Comparison of ENCODE assay signal across 9 cellular contexts in genomic region chr2:72915907-72916742, GRCh38. TPM values are rescaled to one million over a fixed set of nuclear protein-coding genes. Genes with fewer than 3 reads are reported as not detected.
DNase-seq lines count a peak whose midpoint lies in the region; ATAC-seq, FAIRE-seq and TF ChIP-seq lines count a peak whose summit lies in the region.
"Had no signal": no experiment of that assay in that cellular context is flagged by ENCODE, and none has a peak within 500 bp of the region (broad histone marks: within the 10 kb centered on the region; RNA-seq: fewer than 3 reads in every experiment).

No MANE protein-coding gene starts in this region.

- CTCF ChIA-PET in endothelial cell of umbilical vein (lab: Charles Lee), result interaction anchor here (1.2 to 2.1 kb wide), 3 partner anchors 22 to 29 kb away, joined by 4 to 8 read pairs (median 5); partner anchors contain the start of gene SPR
- CTCF ChIA-PET in naive thymus-derived CD4-positive, alpha-beta T cell (lab: Charles Lee), result interaction anchor here (0.5 kb wide), 1 partner anchor 52 kb away, joined by 3 read pairs; no protein-coding TSS in a partner anchor

- peaks cover 0 to 5% (median 0%) of the 10 kb centered on the region in 11 donors for H3K9me3 Mint-ChIP-seq in naive thymus-derived CD4-positive, alpha-beta T cell

- H3K4me1 Mint-ChIP-seq in naive thymus-derived CD4-positive, alpha-beta T cell, result peaks cover 8 to 32% (median 28%) of the 10 kb centered on the region in 7 donors

- H3K9ac ChIP-seq in ES-I3 (ENCODE audit: low read depth, low read length) (peak overlapping the region; percentile 79; the same call in 1 of the 2 replicates), endothelial cell of umbilical vein (replicated peaks; ENCODE audit: extremely low read depth, insufficient read depth, low read length) (no peak overlapping the region)

- no peaks in the 10 kb centered on the region for H3K79me2 ChIP-seq in endothelial cell of umbilical vein (ENCODE audit: control insufficient read depth, insufficient read depth, low read length)

- POLR2A ChIA-PET in endothelial cell of umbilical vein (lab: Charles Lee), result no interaction called here
- POLR2A ChIA-PET in naive thymus-derived CD4-positive, alpha-beta T cell (lab: Charles Lee), result no interaction called here

- H3K27ac ChIP-seq in endothelial cell of umbilical vein (ENCODE audit: insufficient read depth, low read depth, low read length), result no peak overlapping the region
- H3K27ac ChIP-seq in naive thymus-derived CD4-positive, alpha-beta T cell (ENCODE audit: low read depth, low read length), result no peak overlapping the region

- peak overlapping the region; percentile 56 to 89 (median 82) for H3K4me3 Mint-ChIP-seq in naive thymus-derived CD4-positive, alpha-beta T cell

- no peaks in the 10 kb centered on the region for H3K9me1 ChIP-seq in endothelial cell of umbilical vein (replicated peaks; ENCODE audit: control insufficient read depth, extremely low read depth, insufficient read depth, low read length)

- no peak for TF ChIP-seq POLR2A in endothelial cell of umbilical vein (IDR thresholded peaks at IDR 0.05; ENCODE audit: low read depth, low read length)

- H4K20me1 ChIP-seq in endothelial cell of umbilical vein (replicated peaks; ENCODE audit: control insufficient read depth, extremely low read depth, insufficient read depth, low read length), result no peaks in the 10 kb centered on the region

- no peaks in the 10 kb centered on the region for H3K36me3 ChIP-seq in ES-I3 (ENCODE audit: insufficient read depth, low read length)
- H3K36me3 ChIP-seq in endothelial cell of umbilical vein (ENCODE audit: control insufficient read depth in 2 of 2, extremely low read depth in 1 of 2, insufficient read depth in 2 of 2, low read length in 2 of 2), result no peaks in the 10 kb centered on the region
- no peaks in the 10 kb centered on the region for H3K36me3 ChIP-seq in naive thymus-derived CD4-positive, alpha-beta T cell (ENCODE audit: control insufficient read depth in 2 of 3, insufficient read depth in 3 of 3, low read length in 3 of 3)

- no peak for TF ChIP-seq CTCF in endothelial cell of umbilical vein (IDR thresholded peaks at IDR 0.05; ENCODE audit: extremely low read depth in 1 of 2, insufficient read depth in 1 of 2, low read depth in 1 of 2, low read length in 2 of 2)

- H3K27me3 Mint-ChIP-seq in naive thymus-derived CD4-positive, alpha-beta T cell, result peaks cover 57 to 83% (median 58%) of the 10 kb centered on the region in 5 donors

- no peak overlapping the region for H3K27ac Mint-ChIP-seq in naive thymus-derived CD4-positive, alpha-beta T cell

- H3K9me3 ChIP-seq in ES-I3 (ENCODE audit: control insufficient read depth, insufficient read depth, low read length), result no peaks in the 10 kb centered on the region
- no peaks in the 10 kb centered on the region for H3K9me3 ChIP-seq in endothelial cell of umbilical vein (replicated peaks; ENCODE audit: control insufficient read depth, insufficient read depth, low read length)
- H3K9me3 ChIP-seq in naive thymus-derived CD4-positive, alpha-beta T cell (ENCODE audit: control insufficient read depth in 2 of 3, low read length in 3 of 3), result no peaks in the 10 kb centered on the region

- no TSS peak for BruUV-seq in endothelial cell of umbilical vein (replicated peaks; lab: Mats Ljungman, UMichigan)

- H3K27me3 ChIP-seq in endothelial cell of umbilical vein (ENCODE audit: control insufficient read depth in 2 of 2, insufficient read depth in 2 of 2, low read length in 2 of 2), result peaks cover 78 to 98% of the 10 kb centered on the region in 2 experiments
- peaks cover 17 to 44% of the 10 kb centered on the region in 2 donors for H3K27me3 ChIP-seq in naive thymus-derived CD4-positive, alpha-beta T cell (ENCODE audit: control insufficient read depth in 2 of 2, insufficient read depth in 2 of 2, low read length in 2 of 2)

- DNase-seq in HK-2 (ENCODE audit: unreplicated experiment) (peak; percentile 56), T-helper 9 cell (peak; percentile 32), endothelial cell of umbilical vein (ENCODE audit: low read depth, low spot score) (no peak), KG1 (lab: John Stamatoyannopoulos, UW) (no peak), AML-193 (lab: John Stamatoyannopoulos, UW) (no peak)
- DNase-seq in naive thymus-derived CD4-positive, alpha-beta T cell, result peak in 7 of 9 donors; percentile 27 to 53 (median 41)

- FAIRE-seq in endothelial cell of umbilical vein (lab: Jason Lieb, UNC), result no peak

- no peak overlapping the region for H2AFZ ChIP-seq in endothelial cell of umbilical vein (ENCODE audit: low read depth, low read length)

- H3K4me1 ChIP-seq in ES-I3 (ENCODE audit: insufficient read depth, low read length) (peaks cover 18% of the 10 kb centered on the region), endothelial cell of umbilical vein (ENCODE audit: control insufficient read depth, extremely low read depth, insufficient read depth, low read length) (peaks cover 11% of the 10 kb centered on the region)
- peaks cover 13 to 31% of the 10 kb centered on the region in 2 donors for H3K4me1 ChIP-seq in naive thymus-derived CD4-positive, alpha-beta T cell (ENCODE audit: control insufficient read depth in 2 of 2, insufficient read depth in 2 of 2, low read length in 2 of 2)

- peak; percentile 55 for ATAC-seq in GM21381 (IDR thresholded peaks at IDR 0.05; ENCODE audit: unreplicated experiment)
- peak; percentile 62 for ATAC-seq in naive thymus-derived CD4-positive, alpha-beta T cell

- intact Hi-C loops in endothelial cell of umbilical vein (cut with micrococcal nuclease), result no loop called here
- intact Hi-C loops in naive thymus-derived CD4-positive, alpha-beta T cell (cut with micrococcal nuclease), result loop anchor here (1.0 to 5.0 kb wide), 3 partner anchors 54 to 769 kb away; partner anchors contain the start of genes CYP26B1 (in 1 of the 2) and SFXN5 (in 1 of the 2)

- dilution Hi-C loops in endothelial cell of umbilical vein (cut with MboI; ENCODE audit: extremely low pct_ligation_motif_present, low sequenced_read_pairs), result no loop called here

- peak overlapping the region; percentile 23 for H3K4me2 ChIP-seq in endothelial cell of umbilical vein (ENCODE audit: insufficient read depth, low read length)

- no peak overlapping the region for H3K4me3 ChIP-seq in endothelial cell of umbilical vein (replicated peaks in 1 of 3; ENCODE audit: insufficient read depth in 1 of 3, low read depth in 1 of 3, low read length in 3 of 3)
- H3K4me3 ChIP-seq in naive thymus-derived CD4-positive, alpha-beta T cell (ENCODE audit: low read length), result peak overlapping the region; percentile 47

- no peaks in the 10 kb centered on the region for H3K36me3 Mint-ChIP-seq in naive thymus-derived CD4-positive, alpha-beta T cell

TF ChIP-seq in endothelial cell of umbilical vein, 7 proteins besides CTCF, POLR2A, EP300 and RAD21:
- peak; percentile 93 for TF ChIP-seq EZH2 (IDR thresholded peaks at IDR 0.05; ENCODE audit: borderline replicate concordance, low read depth, low read length, severe bottlenecking)
- TF ChIP-seq JUN (IDR thresholded peaks at IDR 0.05; ENCODE audit: borderline replicate concordance, insufficient read depth, insufficient read length, low read depth), result no peak
- TF ChIP-seq MAX (IDR thresholded peaks at IDR 0.05; ENCODE audit: insufficient read depth, insufficient read length), result no peak

RNA-seq across cellular contexts. Expression of gene EMX1, which starts 1.2 kb away (rescaled TPM):
- not detected in 2 replicates for total RNA-seq in endothelial cell of umbilical vein
- polyA plus RNA-seq in endothelial cell of umbilical vein, result not detected in 2 replicates
- not detected in 2 replicates for polyA plus RNA-seq in endothelial cell of umbilical vein (2011; cell fraction: cytosol; rRNA removed)
- polyA plus RNA-seq in endothelial cell of umbilical vein (2011; cell fraction: nucleus; rRNA removed), result not detected in 2 replicates
- not detected in 2 replicates for polyA plus RNA-seq in endothelial cell of umbilical vein (2012)
- not detected in 2 replicates for polyA minus RNA-seq in endothelial cell of umbilical vein
- not detected for polyA minus RNA-seq in endothelial cell of umbilical vein (2011; cell fraction: cytosol; rRNA and poly(A)+ RNA removed)
- polyA minus RNA-seq in endothelial cell of umbilical vein (2011; cell fraction: nucleus; rRNA and poly(A)+ RNA removed), result not detected in 2 replicates
- total RNA-seq in naive thymus-derived CD4-positive, alpha-beta T cell, result not detected
- polyA plus RNA-seq in naive thymus-derived CD4-positive, alpha-beta T cell, result not detected
- total RNA-seq: T-helper 2 cell treated with Interferon-gamma antibody and Interleukin-4, amounts not matched to agents 100 ng/mL and 5 ng/mL, for 36 hours had no signal

RNA-seq across cellular contexts. Expression of gene SPR, which starts 28.9 kb away (rescaled TPM):
- total RNA-seq in endothelial cell of umbilical vein, result 26.3 and 27.6 TPM in 2 replicates
- 18.1 and 22.0 TPM in 2 replicates for polyA plus RNA-seq in endothelial cell of umbilical vein
- 28.4 and 29.2 TPM in 2 replicates for polyA plus RNA-seq in endothelial cell of umbilical vein (2011; cell fraction: cytosol; rRNA removed)
- polyA plus RNA-seq in endothelial cell of umbilical vein (2011; cell fraction: nucleus; rRNA removed), result 10.2 and 11.0 TPM in 2 replicates
- polyA plus RNA-seq in endothelial cell of umbilical vein (2012), result 47.9 and 52.8 TPM in 2 replicates
- 13.4 and 15.0 TPM in 2 replicates for polyA minus RNA-seq in endothelial cell of umbilical vein
- polyA minus RNA-seq in endothelial cell of umbilical vein (2011; cell fraction: cytosol; rRNA and poly(A)+ RNA removed), result 17.0 TPM
- 1.5 and 1.7 TPM in 2 replicates for polyA minus RNA-seq in endothelial cell of umbilical vein (2011; cell fraction: nucleus; rRNA and poly(A)+ RNA removed)
- 1 to 10 TPM in 2 of 5 experiments, under 1 TPM in 2, not detected in 1; 0.24 to 2.3 (median 0.98) TPM for total RNA-seq in naive thymus-derived CD4-positive, alpha-beta T cell
- polyA plus RNA-seq in naive thymus-derived CD4-positive, alpha-beta T cell, result 1 to 10 TPM in 1 of 2 donors, not detected in 1; 1.0 TPM

Comparison
In these comparisons a context has a peak if more than half of its experiments do, and no peak if none do; other contexts are left out.
1. DNase-seq: peak in HK-2 (single experiment), T-helper 9 cell (single experiment) and naive thymus-derived CD4-positive, alpha-beta T cell (7 of 9); none in endothelial cell of umbilical vein (single experiment), KG1 (single experiment) and AML-193 (0 of 2).